9 cellular contexts compared by ENCODE assay signal in the genomic region with DNA sequence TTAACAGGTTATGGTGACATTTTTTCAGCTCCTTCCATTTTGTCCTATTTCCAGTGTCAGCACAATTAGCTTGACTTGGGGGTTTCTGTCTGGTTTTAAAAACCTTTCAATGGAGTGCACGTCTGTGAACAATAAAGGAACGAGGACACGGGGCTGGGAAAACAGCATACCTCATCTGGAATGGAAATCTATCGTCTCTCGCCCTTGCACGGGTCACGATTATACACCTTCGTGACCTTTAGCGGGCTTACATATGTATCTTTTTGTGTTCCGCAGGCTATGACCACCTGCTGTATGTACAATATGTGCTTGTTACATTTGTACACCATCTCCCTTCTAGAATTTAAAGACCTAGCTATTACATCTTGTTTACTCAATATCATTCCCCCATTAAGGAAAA. TPM values are rescaled to one million over a fixed set of nuclear protein-coding genes. Genes with fewer than 3 reads are reported as not detected.
A peak's percentile ranks its signal among the peaks of the same experiment; 100 is the strongest.
DNase-seq lines count a peak whose midpoint lies in the region; ATAC-seq and TF ChIP-seq lines count a peak whose summit lies in the region.
"Had no signal": no experiment of that assay in that cellular context is flagged by ENCODE, and none has a peak within 500 bp of the region (broad histone marks: within the 10 kb centered on the region; RNA-seq: fewer than 3 reads in every experiment).

No MANE protein-coding gene starts in this region.

- intact Hi-C loops in activated T-helper 2 cell treated with anti-CD3 and anti-CD28 coated beads, Interferon-gamma antibody, Interleukin-2, Interleukin-4, amounts not matched to agents 10 μg/mL and 5 μg/mL and 100 μg/mL, durations not matched to agents 14 hours and 24 hours and 36 hours (cut with micrococcal nuclease): no loop called here
- intact Hi-C loops in left lung (cut with DNase I) (no loop called here), thyroid gland (cut with DNase I) (no loop called here)

- H3K4me1 ChIP-seq in left lung (peaks cover 7 to 43% of the 10 kb centered on the region in 2 donors), thyroid gland (peaks cover 66 to 79% of the 10 kb centered on the region in 2 donors)

- peak overlapping the region; percentile 78 to 94 for H3K27ac ChIP-seq in left lung
- peak overlapping the region; percentile 74 to 99 (median 96) for H3K27ac ChIP-seq in thyroid gland
- H3K27ac ChIP-seq: neutrophil had no signal

- no peak for TF ChIP-seq POLR2A in thyroid gland (IDR thresholded peaks at IDR 0.05)

- no peak for ATAC-seq in activated T-cell treated with anti-CD3 and anti-CD28 coated beads, Interleukin-2, amount 50 U/mL, for 4 hours
- ATAC-seq in left lung (no peak), HG03095 (IDR thresholded peaks at IDR 0.05; ENCODE audit: unreplicated experiment) (no peak)

- peaks cover 0 to 32% of the 10 kb centered on the region in 2 donors for H3K27me3 ChIP-seq in left lung
- no peaks in the 10 kb centered on the region for H3K27me3 ChIP-seq in thyroid gland

- peak overlapping the region; percentile 71 for H3K4me3 Mint-ChIP-seq in activated T-cell treated with anti-CD3 and anti-CD28 coated beads, Interleukin-2, amount 50 U/mL, for 4 hours
- H3K4me3 Mint-ChIP-seq in activated T-helper 2 cell treated with anti-CD3 and anti-CD28 coated beads, Interferon-gamma antibody, Interleukin-2, Interleukin-4, amounts not matched to agents 10 μg/mL and 5 μg/mL and 100 μg/mL, durations not matched to agents 14 hours and 24 hours and 36 hours (ENCODE audit: low read depth): peak overlapping the region; percentile 53

- H3K36me3 ChIP-seq in left lung (peaks cover 0 to under 1% of the 10 kb centered on the region in 2 donors), thyroid gland (no peaks in the 10 kb centered on the region)
- H3K36me3 ChIP-seq: neutrophil had no signal

- H3K4me3 ChIP-seq in left lung (peak overlapping the region in 1 of 2 donors; percentile 31), thyroid gland (replicated peaks in 1 of 3) (no peak overlapping the region)

- peaks cover 1% of the 10 kb centered on the region for H3K36me3 Mint-ChIP-seq in activated T-cell treated with anti-CD3 and anti-CD28 coated beads, Interleukin-2, amount 50 U/mL, for 4 hours (ENCODE audit: insufficient read depth)
- peaks cover 3% of the 10 kb centered on the region for H3K36me3 Mint-ChIP-seq in activated T-helper 2 cell treated with anti-CD3 and anti-CD28 coated beads, Interferon-gamma antibody, Interleukin-2, Interleukin-4, amounts not matched to agents 10 μg/mL and 5 μg/mL and 100 μg/mL, durations not matched to agents 14 hours and 24 hours and 36 hours (ENCODE audit: low read depth)

- peaks cover 52% of the 10 kb centered on the region for H3K27me3 Mint-ChIP-seq in activated T-cell treated with anti-CD3 and anti-CD28 coated beads, Interleukin-2, amount 50 U/mL, for 4 hours (ENCODE audit: low read depth)
- H3K27me3 Mint-ChIP-seq in activated T-helper 2 cell treated with anti-CD3 and anti-CD28 coated beads, Interferon-gamma antibody, Interleukin-2, Interleukin-4, amounts not matched to agents 10 μg/mL and 5 μg/mL and 100 μg/mL, durations not matched to agents 14 hours and 24 hours and 36 hours (ENCODE audit: low read depth): peaks cover 63% of the 10 kb centered on the region

- H3K9me3 Mint-ChIP-seq in activated T-cell treated with anti-CD3 and anti-CD28 coated beads, Interleukin-2, amount 50 U/mL, for 4 hours: no peaks in the 10 kb centered on the region
- H3K9me3 Mint-ChIP-seq in activated T-helper 2 cell treated with anti-CD3 and anti-CD28 coated beads, Interferon-gamma antibody, Interleukin-2, Interleukin-4, amounts not matched to agents 10 μg/mL and 5 μg/mL and 100 μg/mL, durations not matched to agents 14 hours and 24 hours and 36 hours: no peaks in the 10 kb centered on the region

- WGBS in thyroid gland, 2 donors: 90 to 92% methylated on average over 10 of the region's 10 CpGs

- peaks cover 11% of the 10 kb centered on the region for H3K4me1 Mint-ChIP-seq in activated T-cell treated with anti-CD3 and anti-CD28 coated beads, Interleukin-2, amount 50 U/mL, for 4 hours (ENCODE audit: low read depth)
- peaks cover 4% of the 10 kb centered on the region for H3K4me1 Mint-ChIP-seq in activated T-helper 2 cell treated with anti-CD3 and anti-CD28 coated beads, Interferon-gamma antibody, Interleukin-2, Interleukin-4, amounts not matched to agents 10 μg/mL and 5 μg/mL and 100 μg/mL, durations not matched to agents 14 hours and 24 hours and 36 hours (ENCODE audit: low read depth)

- H3K27ac Mint-ChIP-seq in activated T-helper 2 cell treated with anti-CD3 and anti-CD28 coated beads, Interferon-gamma antibody, Interleukin-2, Interleukin-4, amounts not matched to agents 10 μg/mL and 5 μg/mL and 100 μg/mL, durations not matched to agents 14 hours and 24 hours and 36 hours: peak overlapping the region; percentile 47

- DNase-seq in activated T-cell treated with anti-CD3 and anti-CD28 coated beads, Interleukin-2, amount 50 U/mL, for 4 hours: no peak
- no peak for DNase-seq in activated T-cell treated with anti-CD3 and anti-CD28 coated beads, Interleukin-2, amount 50 U/mL, for 1 hour
- no peak for DNase-seq in activated T-helper 2 cell treated with anti-CD3 and anti-CD28 coated beads, Interferon-gamma antibody, Interleukin-2, Interleukin-4, amounts not matched to agents 10 μg/mL and 5 μg/mL and 100 μg/mL, durations not matched to agents 14 hours and 24 hours and 36 hours (ENCODE audit: low spot score)
- no peak for DNase-seq in left lung
- DNase-seq in thyroid gland: no peak
- DNase-seq in DMS53 (lab: John Stamatoyannopoulos, UW): no peak
- no peak for DNase-seq in SW 1271 (lab: John Stamatoyannopoulos, UW)

- H3K9me3 ChIP-seq in left lung: no peaks in the 10 kb centered on the region
- H3K9me3 ChIP-seq in thyroid gland: no peaks in the 10 kb centered on the region
- H3K9me3 ChIP-seq: neutrophil had no signal

- no peak for TF ChIP-seq CTCF in left lung (IDR thresholded peaks at IDR 0.05)
- TF ChIP-seq CTCF in thyroid gland (IDR thresholded peaks at IDR 0.05): no peak

RNA-seq across cellular contexts. Expression of a gene that starts 2.3 kb away (rescaled TPM):
- total RNA-seq in activated T-cell treated with anti-CD3 and anti-CD28 coated beads, Interleukin-2, amount 50 U/mL, for 4 hours: 1 to 10 TPM; 4.3 to 6.1 (median 5.6) TPM
- 3.7 and 4.3 TPM in 2 replicates for total RNA-seq in activated T-helper 2 cell treated with anti-CD3 and anti-CD28 coated beads, Interferon-gamma antibody, Interleukin-2, Interleukin-4, amounts not matched to agents 10 μg/mL and 5 μg/mL and 100 μg/mL, durations not matched to agents 14 hours and 24 hours and 36 hours
- 10 to 100 TPM; 56.2 to 66.2 TPM for total RNA-seq in left lung
- 100 to 1,000 TPM in 3 of 4 donors, 10 to 100 TPM in 1; 80.2 to 111 (median 109) TPM for total RNA-seq in thyroid gland

Comparison
In these comparisons a context has a peak if more than half of its experiments do, and no peak if none do; other contexts are left out.
1. RNA of a gene that starts 2.3 kb away (total RNA-seq): 80.2 to 111 TPM in thyroid gland and 56.2 to 66.2 TPM in left lung; 4.3 to 6.1 TPM in activated T-cell treated with anti-CD3 and anti-CD28 coated beads, Interleukin-2, amount 50 U/mL, for 4 hours and 3.7 to 4.3 TPM in activated T-helper 2 cell treated with anti-CD3 and anti-CD28 coated beads, Interferon-gamma antibody, Interleukin-2, Interleukin-4, amounts not matched to agents 10 μg/mL and 5 μg/mL and 100 μg/mL, durations not matched to agents 14 hours and 24 hours and 36 hours; every median in the first group is over 4 times any median in the second.